In the genomic region with DNA sequence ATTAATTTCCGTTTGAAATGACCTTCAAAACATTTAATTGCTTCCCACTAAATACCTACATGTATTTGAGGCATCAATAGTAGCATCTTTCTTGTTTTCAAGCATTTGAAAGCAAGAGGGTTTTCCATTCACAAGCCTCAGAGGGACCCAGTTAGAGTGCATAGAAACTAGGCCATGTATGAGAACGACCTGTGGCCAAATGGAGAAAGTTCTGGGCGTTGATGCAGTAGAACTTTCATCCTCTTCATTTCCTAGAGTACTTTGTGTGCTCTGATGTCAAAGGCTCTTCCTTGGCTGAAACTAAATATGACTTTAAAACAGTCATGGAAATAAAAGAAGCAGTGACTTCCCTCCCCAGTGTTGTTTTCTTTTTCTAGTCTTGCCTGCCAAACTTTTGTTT, we compare ENCODE assay signal across 1 cellular context.
TF ChIP-seq lines count a peak whose summit lies in the region.

No MANE protein-coding gene starts in this region.

TF ChIP-seq in SK-N-SH, 30 proteins besides CTCF, POLR2A, EP300 and RAD21 (continued from another document):
- TF ChIP-seq, protein P1, sequence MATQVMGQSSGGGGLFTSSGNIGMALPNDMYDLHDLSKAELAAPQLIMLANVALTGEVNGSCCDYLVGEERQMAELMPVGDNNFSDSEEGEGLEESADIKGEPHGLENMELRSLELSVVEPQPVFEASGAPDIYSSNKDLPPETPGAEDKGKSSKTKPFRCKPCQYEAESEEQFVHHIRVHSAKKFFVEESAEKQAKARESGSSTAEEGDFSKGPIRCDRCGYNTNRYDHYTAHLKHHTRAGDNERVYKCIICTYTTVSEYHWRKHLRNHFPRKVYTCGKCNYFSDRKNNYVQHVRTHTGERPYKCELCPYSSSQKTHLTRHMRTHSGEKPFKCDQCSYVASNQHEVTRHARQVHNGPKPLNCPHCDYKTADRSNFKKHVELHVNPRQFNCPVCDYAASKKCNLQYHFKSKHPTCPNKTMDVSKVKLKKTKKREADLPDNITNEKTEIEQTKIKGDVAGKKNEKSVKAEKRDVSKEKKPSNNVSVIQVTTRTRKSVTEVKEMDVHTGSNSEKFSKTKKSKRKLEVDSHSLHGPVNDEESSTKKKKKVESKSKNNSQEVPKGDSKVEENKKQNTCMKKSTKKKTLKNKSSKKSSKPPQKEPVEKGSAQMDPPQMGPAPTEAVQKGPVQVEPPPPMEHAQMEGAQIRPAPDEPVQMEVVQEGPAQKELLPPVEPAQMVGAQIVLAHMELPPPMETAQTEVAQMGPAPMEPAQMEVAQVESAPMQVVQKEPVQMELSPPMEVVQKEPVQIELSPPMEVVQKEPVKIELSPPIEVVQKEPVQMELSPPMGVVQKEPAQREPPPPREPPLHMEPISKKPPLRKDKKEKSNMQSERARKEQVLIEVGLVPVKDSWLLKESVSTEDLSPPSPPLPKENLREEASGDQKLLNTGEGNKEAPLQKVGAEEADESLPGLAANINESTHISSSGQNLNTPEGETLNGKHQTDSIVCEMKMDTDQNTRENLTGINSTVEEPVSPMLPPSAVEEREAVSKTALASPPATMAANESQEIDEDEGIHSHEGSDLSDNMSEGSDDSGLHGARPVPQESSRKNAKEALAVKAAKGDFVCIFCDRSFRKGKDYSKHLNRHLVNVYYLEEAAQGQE (IDR thresholded peaks at IDR 0.05; ENCODE audit: low read depth, low read length): no peak
- TF ChIP-seq, protein P2, sequence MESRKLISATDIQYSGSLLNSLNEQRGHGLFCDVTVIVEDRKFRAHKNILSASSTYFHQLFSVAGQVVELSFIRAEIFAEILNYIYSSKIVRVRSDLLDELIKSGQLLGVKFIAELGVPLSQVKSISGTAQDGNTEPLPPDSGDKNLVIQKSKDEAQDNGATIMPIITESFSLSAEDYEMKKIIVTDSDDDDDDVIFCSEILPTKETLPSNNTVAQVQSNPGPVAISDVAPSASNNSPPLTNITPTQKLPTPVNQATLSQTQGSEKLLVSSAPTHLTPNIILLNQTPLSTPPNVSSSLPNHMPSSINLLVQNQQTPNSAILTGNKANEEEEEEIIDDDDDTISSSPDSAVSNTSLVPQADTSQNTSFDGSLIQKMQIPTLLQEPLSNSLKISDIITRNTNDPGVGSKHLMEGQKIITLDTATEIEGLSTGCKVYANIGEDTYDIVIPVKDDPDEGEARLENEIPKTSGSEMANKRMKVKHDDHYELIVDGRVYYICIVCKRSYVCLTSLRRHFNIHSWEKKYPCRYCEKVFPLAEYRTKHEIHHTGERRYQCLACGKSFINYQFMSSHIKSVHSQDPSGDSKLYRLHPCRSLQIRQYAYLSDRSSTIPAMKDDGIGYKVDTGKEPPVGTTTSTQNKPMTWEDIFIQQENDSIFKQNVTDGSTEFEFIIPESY (IDR thresholded peaks at IDR 0.05; ENCODE audit: borderline replicate concordance, low read depth): no peak
- TF ChIP-seq, protein P3, sequence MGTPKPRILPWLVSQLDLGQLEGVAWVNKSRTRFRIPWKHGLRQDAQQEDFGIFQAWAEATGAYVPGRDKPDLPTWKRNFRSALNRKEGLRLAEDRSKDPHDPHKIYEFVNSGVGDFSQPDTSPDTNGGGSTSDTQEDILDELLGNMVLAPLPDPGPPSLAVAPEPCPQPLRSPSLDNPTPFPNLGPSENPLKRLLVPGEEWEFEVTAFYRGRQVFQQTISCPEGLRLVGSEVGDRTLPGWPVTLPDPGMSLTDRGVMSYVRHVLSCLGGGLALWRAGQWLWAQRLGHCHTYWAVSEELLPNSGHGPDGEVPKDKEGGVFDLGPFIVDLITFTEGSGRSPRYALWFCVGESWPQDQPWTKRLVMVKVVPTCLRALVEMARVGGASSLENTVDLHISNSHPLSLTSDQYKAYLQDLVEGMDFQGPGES (IDR thresholded peaks at IDR 0.05; ENCODE audit: low read depth, low read length): no peak
- no peak for TF ChIP-seq EZH2phosphoT487 (IDR thresholded peaks at IDR 0.05; ENCODE audit: borderline replicate concordance, low read depth)
- no peak for TF ChIP-seq RXRA (IDR thresholded peaks at IDR 0.05; ENCODE audit: borderline replicate concordance, low read depth)
- no peak for TF ChIP-seq YY1 (IDR thresholded peaks at IDR 0.05; ENCODE audit: low read depth)
